Comparison of ENCODE assay signal across 10 cellular contexts in genomic region chr4:86957214-86957613, GRCh38. TPM values are rescaled to one million over a fixed set of nuclear protein-coding genes. Genes with fewer than 3 reads are reported as not detected.
DNase-seq lines count a peak whose midpoint lies in the region; ATAC-seq and TF ChIP-seq lines count a peak whose summit lies in the region.
"Had no signal": no experiment of that assay in that cellular context is flagged by ENCODE, and none has a peak within 500 bp of the region (broad histone marks: within the 10 kb centered on the region; RNA-seq: fewer than 3 reads in every experiment).

No MANE protein-coding gene starts in this region.

- no peaks in the 10 kb centered on the region for H3K27me3 ChIP-seq in GM23248 (replicated peaks; ENCODE audit: insufficient read depth)
- H3K27me3 ChIP-seq: SJSA1, uterus had no signal

- no peak overlapping the region for H3K9ac ChIP-seq in GM23248

- DNase-seq in GM23248 (peak; percentile 74), MV-4-11 (lab: John Stamatoyannopoulos, UW) (peak; percentile 88), hepatic stellate cell (ENCODE audit: low spot score) (peak; percentile 71), NCI-H187 treated with DMSO at 0.1 percent for 48 hours (lab: John Stamatoyannopoulos, UW) (no peak), ACHN (no peak), DMS79 (lab: John Stamatoyannopoulos, UW) (no peak)
- DNase-seq: uterus had no signal

- no peak overlapping the region for H2AFZ ChIP-seq in GM23248

- H4K20me1 ChIP-seq in GM23248 (ENCODE audit: insufficient read depth) = no peaks in the 10 kb centered on the region

- peak overlapping the region; percentile 20 for H3K4me2 ChIP-seq in GM23248 (ENCODE audit: unreplicated experiment)

- ATAC-seq in GM18499 (IDR thresholded peaks at IDR 0.05; ENCODE audit: insufficient read depth, unreplicated experiment) (peak; percentile 44), GM18505 (IDR thresholded peaks at IDR 0.05; ENCODE audit: unreplicated experiment) (no peak)

- no peaks in the 10 kb centered on the region for H3K9me3 ChIP-seq in GM23248 (ENCODE audit: low read depth)
- H3K9me3 ChIP-seq: SJSA1, uterus had no signal

- H3K36me3 ChIP-seq in GM23248 (ENCODE audit: low read depth) = no peaks in the 10 kb centered on the region; the same call in 1 of the 2 replicates
- H3K36me3 ChIP-seq: uterus had no signal

- TF ChIP-seq POLR2A in GM18505 (IDR thresholded peaks at IDR 0.05; ENCODE audit: borderline replicate concordance, extremely low read depth, insufficient read depth, insufficient read length) = no peak

- peaks cover 23% of the 10 kb centered on the region for H3F3A ChIP-seq in GM23248 (ENCODE audit: insufficient read depth)

- H3K4me3 ChIP-seq in GM23248 = peak overlapping the region; percentile 33; the same call in 1 of the 2 replicates
- H3K4me3 ChIP-seq: SJSA1, uterus had no signal

- 0 out of 2 replicates have a peak, but pooled peaks cover 13% of the 10 kb centered on the region for H3K79me2 ChIP-seq in GM23248 (ENCODE audit: insufficient read depth)

- H3K9me2 ChIP-seq in GM23248 (ENCODE audit: insufficient read depth) = no peaks in the 10 kb centered on the region

- in situ Hi-C loops in GM23248 (cut with MboI) (no loop called here), ACHN (cut with HindIII; ENCODE audit: low pct_ligation_motif_present, low pct_unique_long_range_greater_than_20kb, low sequenced_read_pairs) (no loop called here)

- H3K4me1 ChIP-seq in GM23248 (ENCODE audit: insufficient read depth) = peaks cover 36% of the 10 kb centered on the region

- H3K27ac ChIP-seq in GM23248 = 0 out of 2 replicates have a peak overlapping the region, but pooled peaks have one; percentile 2
- H3K27ac ChIP-seq: SJSA1 had no signal

- WGBS in GM23248 (ENCODE audit: low coverage in 1 of 2, low lambda C conversion rate in 2 of 2, missing lambda C conversion rate in 2 of 2), 2 experiments = 100% methylated on average over 1 of the region's 1 CpG

RNA-seq across cellular contexts. Expression of gene AFF1, which starts 22.4 kb away (rescaled TPM):
- total RNA-seq in GM23248 (2014; rRNA removed; shearing (Covaris generic)) = 11.8 and 13.8 TPM in 2 replicates
- polyA plus RNA-seq in GM23248 (2016; fragmentation: Nextera tagmentation; extraction: Ambion mirVana) = 9.4 and 11.0 TPM in 2 replicates

Comparison
In these comparisons a context has a peak if more than half of its experiments do, and no peak if none do; other contexts are left out.
1. DNase-seq: peak in GM23248 (single experiment), MV-4-11 (single experiment) and hepatic stellate cell (single experiment); none in NCI-H187 treated with DMSO at 0.1 percent for 48 hours (single experiment), ACHN (single experiment) and DMS79 (single experiment).